1 cellular context compared by ENCODE assay signal in genomic region chr3:45055411-45056143, GRCh38.
A peak's percentile ranks its signal among the peaks of the same experiment; 100 is the strongest.
TF ChIP-seq lines count a peak whose summit lies in the region.

No MANE protein-coding gene starts in this region.

TF ChIP-seq in K562, 482 proteins besides CTCF, POLR2A, EP300 and RAD21 (continued from another document and continues in another):
- TF ChIP-seq, protein P1, sequence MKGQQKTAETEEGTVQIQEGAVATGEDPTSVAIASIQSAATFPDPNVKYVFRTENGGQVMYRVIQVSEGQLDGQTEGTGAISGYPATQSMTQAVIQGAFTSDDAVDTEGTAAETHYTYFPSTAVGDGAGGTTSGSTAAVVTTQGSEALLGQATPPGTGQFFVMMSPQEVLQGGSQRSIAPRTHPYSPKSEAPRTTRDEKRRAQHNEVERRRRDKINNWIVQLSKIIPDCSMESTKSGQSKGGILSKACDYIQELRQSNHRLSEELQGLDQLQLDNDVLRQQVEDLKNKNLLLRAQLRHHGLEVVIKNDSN (CRISPR knock-in tag; IDR thresholded peaks at IDR 0.05): no peak
- 0 out of 2 replicates have a peak, but pooled peaks have one; percentile 34 for TF ChIP-seq ZNF518B (CRISPR knock-in tag; IDR thresholded peaks at IDR 0.05)
- TF ChIP-seq CBFB (CRISPR knock-in tag; IDR thresholded peaks at IDR 0.05): no peak
- TF ChIP-seq RCOR1 (IDR thresholded peaks at IDR 0.05; ENCODE audit: borderline replicate concordance in 1 of 2, low read depth in 2 of 2, low read length in 2 of 2): peak in 1 of 2 experiments; percentile 71; a peak in 1 of 4 replicates
- TF ChIP-seq, protein P2, sequence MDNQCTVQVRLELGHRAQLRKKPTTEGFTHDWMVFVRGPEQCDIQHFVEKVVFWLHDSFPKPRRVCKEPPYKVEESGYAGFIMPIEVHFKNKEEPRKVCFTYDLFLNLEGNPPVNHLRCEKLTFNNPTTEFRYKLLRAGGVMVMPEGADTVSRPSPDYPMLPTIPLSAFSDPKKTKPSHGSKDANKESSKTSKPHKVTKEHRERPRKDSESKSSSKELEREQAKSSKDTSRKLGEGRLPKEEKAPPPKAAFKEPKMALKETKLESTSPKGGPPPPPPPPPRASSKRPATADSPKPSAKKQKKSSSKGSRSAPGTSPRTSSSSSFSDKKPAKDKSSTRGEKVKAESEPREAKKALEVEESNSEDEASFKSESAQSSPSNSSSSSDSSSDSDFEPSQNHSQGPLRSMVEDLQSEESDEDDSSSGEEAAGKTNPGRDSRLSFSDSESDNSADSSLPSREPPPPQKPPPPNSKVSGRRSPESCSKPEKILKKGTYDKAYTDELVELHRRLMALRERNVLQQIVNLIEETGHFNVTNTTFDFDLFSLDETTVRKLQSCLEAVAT (IDR thresholded peaks at IDR 0.05): 0 out of 4 replicates have a peak, but pooled peaks of 1 of the 2 experiments have one; percentile 11
- TF ChIP-seq RFX1 (IDR thresholded peaks at IDR 0.05): no peak
- peak; percentile 28; the same call in 1 of the 2 replicates for TF ChIP-seq CREB1 (IDR thresholded peaks at IDR 0.05)
- TF ChIP-seq CREB1 (CRISPR knock-in tag; IDR thresholded peaks at IDR 0.05): peak; percentile 44; the same call in 1 of the 2 replicates
- no peak for TF ChIP-seq ATF1 (CRISPR knock-in tag; IDR thresholded peaks at IDR 0.05)
- peak; percentile 57 for TF ChIP-seq ATF1 (tag; IDR thresholded peaks at IDR 0.05)
- TF ChIP-seq PHF20 (IDR thresholded peaks at IDR 0.05; ENCODE audit: partially characterized antibody): no peak
- TF ChIP-seq CEBPZ (IDR thresholded peaks at IDR 0.05; ENCODE audit: borderline replicate concordance, low read depth, low read length): no peak
- TF ChIP-seq GABPB1 (CRISPR knock-in tag; IDR thresholded peaks at IDR 0.05): no peak
- TF ChIP-seq ZC3H4 (CRISPR knock-in tag; IDR thresholded peaks at IDR 0.05; ENCODE audit: borderline replicate concordance): no peak
- TF ChIP-seq, protein P3, sequence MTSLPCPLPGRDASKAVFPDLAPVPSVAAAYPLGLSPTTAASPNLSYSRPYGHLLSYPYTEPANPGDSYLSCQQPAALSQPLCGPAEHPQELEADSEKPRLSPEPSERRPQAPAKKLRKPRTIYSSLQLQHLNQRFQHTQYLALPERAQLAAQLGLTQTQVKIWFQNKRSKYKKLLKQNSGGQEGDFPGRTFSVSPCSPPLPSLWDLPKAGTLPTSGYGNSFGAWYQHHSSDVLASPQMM (CRISPR knock-in tag; IDR thresholded peaks at IDR 0.05): no peak
- no peak for TF ChIP-seq FOXA1 (IDR thresholded peaks at IDR 0.05; ENCODE audit: borderline replicate concordance)
- no peak for TF ChIP-seq STAT5B (CRISPR knock-in tag; IDR thresholded peaks at IDR 0.05)
- no peak for TF ChIP-seq MYC (IDR thresholded peaks at IDR 0.05; ENCODE audit: low read depth, low read length)
- TF ChIP-seq MYC (CRISPR knock-in tag; IDR thresholded peaks at IDR 0.05; ENCODE audit: borderline replicate concordance, low read depth): 0 out of 2 replicates have a peak, but pooled peaks have one; percentile 7
- no peak for TF ChIP-seq ZNF197 (CRISPR knock-in tag; IDR thresholded peaks at IDR 0.05; ENCODE audit: low read depth)
- TF ChIP-seq USF2 (CRISPR knock-in tag; IDR thresholded peaks at IDR 0.05): no peak
- no peak for TF ChIP-seq MXD1 (CRISPR knock-in tag; IDR thresholded peaks at IDR 0.05; ENCODE audit: borderline replicate concordance, poor library complexity, severe bottlenecking)
- TF ChIP-seq KLF6 (CRISPR knock-in tag; IDR thresholded peaks at IDR 0.05; ENCODE audit: borderline replicate concordance): no peak
- no peak for TF ChIP-seq HOXB6 (CRISPR knock-in tag; IDR thresholded peaks at IDR 0.05; ENCODE audit: borderline replicate concordance)
- TF ChIP-seq ZNF436 (CRISPR knock-in tag; IDR thresholded peaks at IDR 0.05): no peak
- TF ChIP-seq COPS2 (conservative IDR thresholded peaks at IDR 0.05): no peak
- no peak for TF ChIP-seq NEUROD1 (IDR thresholded peaks at IDR 0.05; ENCODE audit: borderline replicate concordance, low read depth, low read length, partially characterized antibody)
- peak; percentile 56 for TF ChIP-seq ZNF175 (CRISPR knock-in tag; IDR thresholded peaks at IDR 0.05; ENCODE audit: low read depth)
- TF ChIP-seq L3MBTL2 (IDR thresholded peaks at IDR 0.05): peak; percentile 40; the same call in 1 of the 2 replicates
- TF ChIP-seq CREB5 (CRISPR knock-in tag; IDR thresholded peaks at IDR 0.05): no peak
- 0 out of 2 replicates have a peak, but pooled peaks have one; percentile 61 for TF ChIP-seq ARID2 (IDR thresholded peaks at IDR 0.05)
- no peak for TF ChIP-seq MYNN (IDR thresholded peaks at IDR 0.05)
- TF ChIP-seq MYNN (CRISPR knock-in tag; IDR thresholded peaks at IDR 0.05): no peak
- TF ChIP-seq ZBTB7A (IDR thresholded peaks at IDR 0.05; ENCODE audit: borderline replicate concordance, control insufficient read depth, low read depth, low read length): no peak
- TF ChIP-seq CBX1 (IDR thresholded peaks at IDR 0.05; ENCODE audit: low read depth): no peak
- TF ChIP-seq SETDB1 (IDR thresholded peaks at IDR 0.05; ENCODE audit: low read length): no peak
- TF ChIP-seq BCOR (IDR thresholded peaks at IDR 0.05): no peak
- TF ChIP-seq KLF10 (CRISPR knock-in tag; IDR thresholded peaks at IDR 0.05): no peak
- TF ChIP-seq, protein P4, sequence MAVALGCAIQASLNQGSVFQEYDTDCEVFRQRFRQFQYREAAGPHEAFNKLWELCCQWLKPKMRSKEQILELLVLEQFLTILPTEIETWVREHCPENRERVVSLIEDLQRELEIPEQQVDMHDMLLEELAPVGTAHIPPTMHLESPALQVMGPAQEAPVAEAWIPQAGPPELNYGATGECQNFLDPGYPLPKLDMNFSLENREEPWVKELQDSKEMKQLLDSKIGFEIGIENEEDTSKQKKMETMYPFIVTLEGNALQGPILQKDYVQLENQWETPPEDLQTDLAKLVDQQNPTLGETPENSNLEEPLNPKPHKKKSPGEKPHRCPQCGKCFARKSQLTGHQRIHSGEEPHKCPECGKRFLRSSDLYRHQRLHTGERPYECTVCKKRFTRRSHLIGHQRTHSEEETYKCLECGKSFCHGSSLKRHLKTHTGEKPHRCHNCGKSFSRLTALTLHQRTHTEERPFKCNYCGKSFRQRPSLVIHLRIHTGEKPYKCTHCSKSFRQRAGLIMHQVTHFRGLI (CRISPR knock-in tag; IDR thresholded peaks at IDR 0.05): 0 out of 2 replicates have a peak, but pooled peaks have one; percentile 18
- no peak for TF ChIP-seq ZNF398 (CRISPR knock-in tag; IDR thresholded peaks at IDR 0.05)
- no peak for TF ChIP-seq ELF4 (CRISPR knock-in tag; IDR thresholded peaks at IDR 0.05)
- TF ChIP-seq FUS (optimal IDR thresholded peaks at IDR 0.05; ENCODE audit: low read depth, low read length): no peak
- no peak for TF ChIP-seq ETS2 (tag; IDR thresholded peaks at IDR 0.05; ENCODE audit: borderline replicate concordance, poor library complexity, severe bottlenecking)
- no peak for TF ChIP-seq MCM7 (IDR thresholded peaks at IDR 0.05)
- no peak for TF ChIP-seq TARDBP (IDR thresholded peaks at IDR 0.05)
- TF ChIP-seq HDAC8 (tag; IDR thresholded peaks at IDR 0.05): no peak
- TF ChIP-seq, protein P5, sequence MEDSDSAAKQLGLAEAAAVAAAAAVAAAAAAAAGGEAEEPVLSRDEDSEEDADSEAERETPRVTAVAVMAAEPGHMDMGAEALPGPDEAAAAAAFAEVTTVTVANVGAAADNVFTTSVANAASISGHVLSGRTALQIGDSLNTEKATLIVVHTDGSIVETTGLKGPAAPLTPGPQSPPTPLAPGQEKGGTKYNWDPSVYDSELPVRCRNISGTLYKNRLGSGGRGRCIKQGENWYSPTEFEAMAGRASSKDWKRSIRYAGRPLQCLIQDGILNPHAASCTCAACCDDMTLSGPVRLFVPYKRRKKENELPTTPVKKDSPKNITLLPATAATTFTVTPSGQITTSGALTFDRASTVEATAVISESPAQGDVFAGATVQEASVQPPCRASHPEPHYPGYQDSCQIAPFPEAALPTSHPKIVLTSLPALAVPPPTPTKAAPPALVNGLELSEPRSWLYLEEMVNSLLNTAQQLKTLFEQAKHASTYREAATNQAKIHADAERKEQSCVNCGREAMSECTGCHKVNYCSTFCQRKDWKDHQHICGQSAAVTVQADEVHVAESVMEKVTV (CRISPR knock-in tag; IDR thresholded peaks at IDR 0.05): peak; percentile 42; the same call in 1 of the 2 replicates
- no peak for TF ChIP-seq CAMTA2 (CRISPR knock-in tag; conservative IDR thresholded peaks at IDR 0.05)
